In the genomic region with DNA sequence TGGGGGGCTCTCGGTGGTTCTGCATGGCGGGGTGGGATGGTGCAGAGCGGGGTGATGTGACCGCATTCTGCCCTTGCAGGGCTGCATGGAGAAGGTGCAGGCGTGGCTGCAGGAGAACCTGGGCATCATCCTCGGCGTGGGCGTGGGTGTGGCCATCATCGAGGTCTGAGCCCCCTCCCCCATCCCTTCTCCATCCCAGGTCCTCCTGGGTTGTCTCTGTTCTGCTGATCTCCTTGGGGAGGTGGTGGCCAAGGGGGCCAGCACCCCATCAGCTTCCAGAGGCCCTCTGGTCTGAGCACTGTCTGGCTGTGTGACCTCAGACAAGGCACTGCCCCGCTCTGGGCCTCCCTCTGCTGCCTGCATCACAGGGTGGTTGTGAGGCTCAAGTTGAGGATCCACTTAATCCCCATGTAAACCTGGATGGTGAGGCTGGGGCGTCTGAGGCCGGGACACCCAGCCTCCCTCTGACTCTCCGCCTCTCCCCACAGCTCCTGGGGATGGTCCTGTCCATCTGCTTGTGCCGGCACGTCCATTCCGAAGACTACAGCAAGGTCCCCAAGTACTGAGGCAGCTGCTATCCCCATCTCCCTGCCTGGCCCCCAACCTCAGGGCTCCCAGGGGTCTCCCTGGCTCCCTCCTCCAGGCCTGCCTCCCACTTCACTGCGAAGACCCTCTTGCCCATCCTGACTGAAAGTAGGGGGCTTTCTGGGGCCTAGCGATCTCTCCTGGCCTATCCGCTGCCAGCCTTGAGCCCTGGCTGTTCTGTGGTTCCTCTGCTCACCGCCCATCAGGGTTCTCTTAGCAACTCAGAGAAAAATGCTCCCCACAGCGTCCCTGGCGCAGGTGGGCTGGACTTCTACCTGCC, we compare ENCODE assay signal across 12 cellular contexts. TPM values are rescaled to one million over a fixed set of nuclear protein-coding genes. Genes with fewer than 3 reads are reported as not detected.
A peak's percentile ranks its signal among the peaks of the same experiment; 100 is the strongest.
DNase-seq lines count a peak whose midpoint lies in the region; ATAC-seq and TF ChIP-seq lines count a peak whose summit lies in the region.
"Had no signal": no experiment of that assay in that cellular context is flagged by ENCODE, and none has a peak within 500 bp of the region (broad histone marks: within the 10 kb centered on the region; RNA-seq: fewer than 3 reads in every experiment).

No MANE protein-coding gene starts in this region.

- H4K20me1 ChIP-seq in osteoblast (ENCODE audit: insufficient read depth, low read length), result peaks cover 2% of the 10 kb centered on the region

- no peaks in the 10 kb centered on the region for H3K36me3 ChIP-seq in right atrium auricular region
- H3K36me3 ChIP-seq in osteoblast (ENCODE audit: insufficient read depth, low read length), result peaks cover 12% of the 10 kb centered on the region
- H3K36me3 ChIP-seq in vagina, result peaks cover 0 to 10% of the 10 kb centered on the region in 2 donors
- H3K36me3 ChIP-seq: colonic mucosa had no signal

- no peak overlapping the region for H2AFZ ChIP-seq in osteoblast (ENCODE audit: low read length)

- no peaks in the 10 kb centered on the region for H3K79me2 ChIP-seq in osteoblast (ENCODE audit: insufficient read depth, low read length)

- no peaks in the 10 kb centered on the region for H3K27me3 ChIP-seq in right atrium auricular region
- no peaks in the 10 kb centered on the region for H3K27me3 ChIP-seq in osteoblast (ENCODE audit: insufficient read depth, low read length)
- H3K27me3 ChIP-seq in vagina, result no peaks in the 10 kb centered on the region
- H3K27me3 ChIP-seq: colonic mucosa had no signal

- intact Hi-C loops in Right ventricle myocardium superior (cut with DNase I), result no loop called here
- intact Hi-C loops in vagina (cut with DNase I), result no loop called here

- H3K9me3 ChIP-seq in right atrium auricular region (no peaks in the 10 kb centered on the region), osteoblast (ENCODE audit: low read depth, low read length) (no peaks in the 10 kb centered on the region), vagina (no peaks in the 10 kb centered on the region)
- H3K9me3 ChIP-seq: colonic mucosa had no signal

- no peak for ATAC-seq in Right ventricle myocardium superior (ENCODE audit: poor library complexity)

- H3K4me3 ChIP-seq in right atrium auricular region (no peak overlapping the region), coronary artery (no peak overlapping the region), osteoblast (ENCODE audit: insufficient read depth, low read length) (no peak overlapping the region), vagina (no peak overlapping the region)
- H3K4me3 ChIP-seq: colonic mucosa had no signal

- TF ChIP-seq CTCF in right atrium auricular region (IDR thresholded peaks at IDR 0.05), result no peak
- no peak for TF ChIP-seq CTCF in coronary artery (IDR thresholded peaks at IDR 0.05)
- no peak for TF ChIP-seq CTCF in osteoblast (IDR thresholded peaks at IDR 0.05; ENCODE audit: extremely low read depth, low read depth, low read length)
- TF ChIP-seq CTCF in vagina (IDR thresholded peaks at IDR 0.05), result no peak

- no peak overlapping the region for H3K27ac ChIP-seq in right atrium auricular region
- no peak overlapping the region for H3K27ac ChIP-seq in coronary artery
- no peak overlapping the region for H3K27ac ChIP-seq in osteoblast (ENCODE audit: low read depth, low read length)
- no peak overlapping the region for H3K27ac ChIP-seq in vagina
- H3K27ac ChIP-seq: colonic mucosa had no signal

- no peak overlapping the region for H3K4me2 ChIP-seq in osteoblast (ENCODE audit: insufficient read depth, low read length)

- DNase-seq in Right ventricle myocardium superior, result peak; percentile 36
- DNase-seq in right atrium auricular region (ENCODE audit: low spot score), result no peak
- peak; percentile 67 for DNase-seq in coronary artery (ENCODE audit: low spot score)
- peak; percentile 58 for DNase-seq in osteoblast (ENCODE audit: insufficient read length, low spot score, missing footprints)
- DNase-seq in vagina (ENCODE audit: extremely low spot score in 2 of 2), result peak; percentile 83 to 84
- no peak for DNase-seq in cortex of kidney (lab: John Stamatoyannopoulos, UW)
- no peak for DNase-seq in NCI-H748 treated with DMSO at 0.1 percent for 48 hours (lab: John Stamatoyannopoulos, UW)
- DNase-seq: colonic mucosa; mesenchymal stem cell; NCI-H1930; stimulated activated naive CD4-positive, alpha-beta T cell; SW 1271 had no signal

- peaks cover 0 to 54% of the 10 kb centered on the region in 2 donors for H3K4me1 ChIP-seq in right atrium auricular region
- H3K4me1 ChIP-seq in osteoblast (ENCODE audit: insufficient read depth, low read length), result peaks cover 2% of the 10 kb centered on the region
- H3K4me1 ChIP-seq in vagina, result no peaks in the 10 kb centered on the region
- H3K4me1 ChIP-seq: colonic mucosa had no signal

- TF ChIP-seq POLR2A in vagina (IDR thresholded peaks at IDR 0.05), result no peak

RNA-seq across cellular contexts. Expression of a gene that starts 53.3 kb away (rescaled TPM):
- total RNA-seq in Right ventricle myocardium superior (54.6 TPM), right atrium auricular region (10 to 100 TPM in 1 of 2 donors, 1 to 10 TPM in 1; 6.8 to 17.7 TPM), osteoblast (14.7 and 23.2 TPM in 2 replicates), vagina (91.6 TPM)

Comparison
In these comparisons a context has a peak if more than half of its experiments do, and no peak if none do; other contexts are left out.
1. DNase-seq: peak in Right ventricle myocardium superior (single experiment), coronary artery (single experiment), osteoblast (single experiment) and vagina (2 of 2); none in right atrium auricular region (single experiment), cortex of kidney (single experiment) and NCI-H748 treated with DMSO at 0.1 percent for 48 hours (single experiment).